In the genomic region with DNA sequence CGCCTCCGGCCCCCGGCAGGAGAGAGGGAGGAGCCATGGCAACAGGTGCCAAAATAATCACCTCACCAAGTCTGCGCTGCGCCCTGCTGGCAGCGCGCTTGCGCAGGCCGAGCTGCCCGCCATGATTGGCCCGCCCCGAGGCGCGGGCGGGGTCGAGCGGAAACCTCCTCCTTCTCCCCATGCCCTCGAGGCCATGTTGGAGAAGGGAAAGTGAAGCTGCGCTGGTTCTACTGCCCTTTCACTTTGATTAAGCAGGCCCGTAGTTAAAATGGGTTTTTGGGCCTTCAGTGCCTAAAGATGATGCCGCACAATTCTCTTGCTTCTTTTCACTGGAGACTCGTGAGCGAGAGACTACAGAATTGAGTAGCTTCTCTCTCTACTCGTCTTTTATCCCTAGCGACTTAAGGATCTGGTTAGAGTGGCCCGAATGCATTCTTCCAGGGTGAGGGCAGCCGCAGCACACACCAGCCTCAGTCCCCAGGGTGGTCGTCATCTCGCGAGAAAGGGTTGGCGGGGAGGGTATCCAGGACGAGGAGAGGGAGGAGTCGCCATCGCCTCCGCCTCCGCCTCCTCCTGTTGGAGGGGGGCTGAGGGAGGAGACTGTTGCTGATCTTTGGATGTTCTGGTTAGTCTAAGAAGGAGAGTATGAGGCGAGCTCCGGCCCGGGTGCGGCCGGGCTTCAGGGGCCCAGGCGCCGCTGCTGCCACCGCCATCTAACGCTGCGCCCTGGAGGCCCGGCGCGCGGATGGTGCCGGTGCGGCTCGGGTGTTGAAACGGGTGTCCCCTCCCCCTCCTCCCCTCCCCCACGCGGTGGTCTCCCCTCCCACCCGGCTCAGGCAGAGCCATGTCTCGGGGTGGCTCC, we compare ENCODE assay signal across 1 cellular context.
A peak's percentile ranks its signal among the peaks of the same experiment; 100 is the strongest.
TF ChIP-seq lines count a peak whose summit lies in the region.

A gene with protein sequence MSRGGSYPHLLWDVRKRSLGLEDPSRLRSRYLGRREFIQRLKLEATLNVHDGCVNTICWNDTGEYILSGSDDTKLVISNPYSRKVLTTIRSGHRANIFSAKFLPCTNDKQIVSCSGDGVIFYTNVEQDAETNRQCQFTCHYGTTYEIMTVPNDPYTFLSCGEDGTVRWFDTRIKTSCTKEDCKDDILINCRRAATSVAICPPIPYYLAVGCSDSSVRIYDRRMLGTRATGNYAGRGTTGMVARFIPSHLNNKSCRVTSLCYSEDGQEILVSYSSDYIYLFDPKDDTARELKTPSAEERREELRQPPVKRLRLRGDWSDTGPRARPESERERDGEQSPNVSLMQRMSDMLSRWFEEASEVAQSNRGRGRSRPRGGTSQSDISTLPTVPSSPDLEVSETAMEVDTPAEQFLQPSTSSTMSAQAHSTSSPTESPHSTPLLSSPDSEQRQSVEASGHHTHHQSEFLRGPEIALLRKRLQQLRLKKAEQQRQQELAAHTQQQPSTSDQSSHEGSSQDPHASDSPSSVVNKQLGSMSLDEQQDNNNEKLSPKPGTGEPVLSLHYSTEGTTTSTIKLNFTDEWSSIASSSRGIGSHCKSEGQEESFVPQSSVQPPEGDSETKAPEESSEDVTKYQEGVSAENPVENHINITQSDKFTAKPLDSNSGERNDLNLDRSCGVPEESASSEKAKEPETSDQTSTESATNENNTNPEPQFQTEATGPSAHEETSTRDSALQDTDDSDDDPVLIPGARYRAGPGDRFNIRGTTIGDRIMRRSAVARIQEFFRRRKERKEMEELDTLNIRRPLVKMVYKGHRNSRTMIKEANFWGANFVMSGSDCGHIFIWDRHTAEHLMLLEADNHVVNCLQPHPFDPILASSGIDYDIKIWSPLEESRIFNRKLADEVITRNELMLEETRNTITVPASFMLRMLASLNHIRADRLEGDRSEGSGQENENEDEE (plus strand): TSS at position 616 of the 862 bp plus-strand sequence. CDS start 229 bp downstream, at position 845.

TF ChIP-seq in HepG2, 621 proteins besides CTCF, POLR2A, EP300 and RAD21 (continued from another document and continues in another):
- TF ChIP-seq, protein P1, sequence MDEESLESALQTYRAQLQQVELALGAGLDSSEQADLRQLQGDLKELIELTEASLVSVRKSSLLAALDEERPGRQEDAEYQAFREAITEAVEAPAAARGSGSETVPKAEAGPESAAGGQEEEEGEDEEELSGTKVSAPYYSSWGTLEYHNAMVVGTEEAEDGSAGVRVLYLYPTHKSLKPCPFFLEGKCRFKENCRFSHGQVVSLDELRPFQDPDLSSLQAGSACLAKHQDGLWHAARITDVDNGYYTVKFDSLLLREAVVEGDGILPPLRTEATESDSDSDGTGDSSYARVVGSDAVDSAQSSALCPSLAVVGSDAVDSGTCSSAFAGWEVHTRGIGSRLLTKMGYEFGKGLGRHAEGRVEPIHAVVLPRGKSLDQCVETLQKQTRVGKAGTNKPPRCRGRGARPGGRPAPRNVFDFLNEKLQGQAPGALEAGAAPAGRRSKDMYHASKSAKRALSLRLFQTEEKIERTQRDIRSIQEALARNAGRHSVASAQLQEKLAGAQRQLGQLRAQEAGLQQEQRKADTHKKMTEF (CRISPR knock-in tag; IDR thresholded peaks at IDR 0.05), result peak; percentile 85
- TF ChIP-seq HMG20A (CRISPR knock-in tag; IDR thresholded peaks at IDR 0.05; ENCODE audit: borderline replicate concordance) (0 out of 2 replicates have a peak, but pooled peaks have one; percentile 21), KLF11 (CRISPR knock-in tag; IDR thresholded peaks at IDR 0.05) (no peak), CHD2 (IDR thresholded peaks at IDR 0.05; ENCODE audit: low read depth, low read length) (peak; percentile 98), SIN3B (IDR thresholded peaks at IDR 0.05; ENCODE audit: low read length) (no peak), ZNF530 (CRISPR knock-in tag; IDR thresholded peaks at IDR 0.05; ENCODE audit: low read depth) (no peak), SP4 (CRISPR knock-in tag; IDR thresholded peaks at IDR 0.05) (peak; percentile 91), ZNF713 (CRISPR knock-in tag; IDR thresholded peaks at IDR 0.05) (no peak), SMARCC2 (IDR thresholded peaks at IDR 0.05) (no peak), ZNF282 (IDR thresholded peaks at IDR 0.05; ENCODE audit: partially characterized antibody) (no peak), ZNF672 (CRISPR knock-in tag; IDR thresholded peaks at IDR 0.05) (no peak), HNRNPUL1 (IDR thresholded peaks at IDR 0.05; ENCODE audit: low read depth, low read length) (no peak; the same call in 1 of the 2 replicates), KDM5A (IDR thresholded peaks at IDR 0.05; ENCODE audit: borderline replicate concordance, low read length) (peak; percentile 91), HMG20B (CRISPR knock-in tag; conservative IDR thresholded peaks at IDR 0.05) (no peak), DPF2 (CRISPR knock-in tag; IDR thresholded peaks at IDR 0.05; ENCODE audit: borderline replicate concordance, low read depth) (no peak), NCOA5 (CRISPR knock-in tag; IDR thresholded peaks at IDR 0.05) (no peak), ZNF550 (CRISPR knock-in tag; IDR thresholded peaks at IDR 0.05; ENCODE audit: borderline replicate concordance) (no peak), KAT8 (CRISPR knock-in tag; IDR thresholded peaks at IDR 0.05) (peak; percentile 73; the same call in 1 of the 2 replicates), FOXP1 (IDR thresholded peaks at IDR 0.05) (no peak), FOXP1 (CRISPR knock-in tag; IDR thresholded peaks at IDR 0.05) (peak; percentile 19), ZNF746 (CRISPR knock-in tag; IDR thresholded peaks at IDR 0.05) (peak; percentile 81; the same call in 1 of the 2 replicates), PHF20 (CRISPR knock-in tag; IDR thresholded peaks at IDR 0.05) (peak; percentile 45; the same call in 1 of the 2 replicates), ETV6 (CRISPR knock-in tag; conservative IDR thresholded peaks at IDR 0.05) (no peak)
- TF ChIP-seq, protein P2, sequence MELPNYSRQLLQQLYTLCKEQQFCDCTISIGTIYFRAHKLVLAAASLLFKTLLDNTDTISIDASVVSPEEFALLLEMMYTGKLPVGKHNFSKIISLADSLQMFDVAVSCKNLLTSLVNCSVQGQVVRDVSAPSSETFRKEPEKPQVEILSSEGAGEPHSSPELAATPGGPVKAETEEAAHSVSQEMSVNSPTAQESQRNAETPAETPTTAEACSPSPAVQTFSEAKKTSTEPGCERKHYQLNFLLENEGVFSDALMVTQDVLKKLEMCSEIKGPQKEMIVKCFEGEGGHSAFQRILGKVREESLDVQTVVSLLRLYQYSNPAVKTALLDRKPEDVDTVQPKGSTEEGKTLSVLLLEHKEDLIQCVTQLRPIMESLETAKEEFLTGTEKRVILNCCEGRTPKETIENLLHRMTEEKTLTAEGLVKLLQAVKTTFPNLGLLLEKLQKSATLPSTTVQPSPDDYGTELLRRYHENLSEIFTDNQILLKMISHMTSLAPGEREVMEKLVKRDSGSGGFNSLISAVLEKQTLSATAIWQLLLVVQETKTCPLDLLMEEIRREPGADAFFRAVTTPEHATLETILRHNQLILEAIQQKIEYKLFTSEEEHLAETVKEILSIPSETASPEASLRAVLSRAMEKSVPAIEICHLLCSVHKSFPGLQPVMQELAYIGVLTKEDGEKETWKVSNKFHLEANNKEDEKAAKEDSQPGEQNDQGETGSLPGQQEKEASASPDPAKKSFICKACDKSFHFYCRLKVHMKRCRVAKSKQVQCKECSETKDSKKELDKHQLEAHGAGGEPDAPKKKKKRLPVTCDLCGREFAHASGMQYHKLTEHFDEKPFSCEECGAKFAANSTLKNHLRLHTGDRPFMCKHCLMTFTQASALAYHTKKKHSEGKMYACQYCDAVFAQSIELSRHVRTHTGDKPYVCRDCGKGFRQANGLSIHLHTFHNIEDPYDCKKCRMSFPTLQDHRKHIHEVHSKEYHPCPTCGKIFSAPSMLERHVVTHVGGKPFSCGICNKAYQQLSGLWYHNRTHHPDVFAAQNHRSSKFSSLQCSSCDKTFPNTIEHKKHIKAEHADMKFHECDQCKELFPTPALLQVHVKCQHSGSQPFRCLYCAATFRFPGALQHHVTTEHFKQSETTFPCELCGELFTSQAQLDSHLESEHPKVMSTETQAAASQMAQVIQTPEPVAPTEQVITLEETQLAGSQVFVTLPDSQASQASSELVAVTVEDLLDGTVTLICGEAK (IDR thresholded peaks at IDR 0.05), result no peak
- TF ChIP-seq, protein P2 (CRISPR knock-in tag; IDR thresholded peaks at IDR 0.05), result peak; percentile 18; the same call in 1 of the 2 replicates
- TF ChIP-seq, protein P3, sequence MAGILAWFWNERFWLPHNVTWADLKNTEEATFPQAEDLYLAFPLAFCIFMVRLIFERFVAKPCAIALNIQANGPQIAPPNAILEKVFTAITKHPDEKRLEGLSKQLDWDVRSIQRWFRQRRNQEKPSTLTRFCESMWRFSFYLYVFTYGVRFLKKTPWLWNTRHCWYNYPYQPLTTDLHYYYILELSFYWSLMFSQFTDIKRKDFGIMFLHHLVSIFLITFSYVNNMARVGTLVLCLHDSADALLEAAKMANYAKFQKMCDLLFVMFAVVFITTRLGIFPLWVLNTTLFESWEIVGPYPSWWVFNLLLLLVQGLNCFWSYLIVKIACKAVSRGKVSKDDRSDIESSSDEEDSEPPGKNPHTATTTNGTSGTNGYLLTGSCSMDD (CRISPR knock-in tag; IDR thresholded peaks at IDR 0.05), result no peak
- TF ChIP-seq, protein P4, sequence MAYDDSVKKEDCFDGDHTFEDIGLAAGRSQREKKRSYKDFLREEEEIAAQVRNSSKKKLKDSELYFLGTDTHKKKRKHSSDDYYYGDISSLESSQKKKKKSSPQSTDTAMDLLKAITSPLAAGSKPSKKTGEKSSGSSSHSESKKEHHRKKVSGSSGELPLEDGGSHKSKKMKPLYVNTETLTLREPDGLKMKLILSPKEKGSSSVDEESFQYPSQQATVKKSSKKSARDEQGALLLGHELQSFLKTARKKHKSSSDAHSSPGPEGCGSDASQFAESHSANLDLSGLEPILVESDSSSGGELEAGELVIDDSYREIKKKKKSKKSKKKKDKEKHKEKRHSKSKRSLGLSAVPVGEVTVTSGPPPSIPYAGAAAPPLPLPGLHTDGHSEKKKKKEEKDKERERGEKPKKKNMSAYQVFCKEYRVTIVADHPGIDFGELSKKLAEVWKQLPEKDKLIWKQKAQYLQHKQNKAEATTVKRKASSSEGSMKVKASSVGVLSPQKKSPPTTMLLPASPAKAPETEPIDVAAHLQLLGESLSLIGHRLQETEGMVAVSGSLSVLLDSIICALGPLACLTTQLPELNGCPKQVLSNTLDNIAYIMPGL (CRISPR knock-in tag; IDR thresholded peaks at IDR 0.05; ENCODE audit: borderline replicate concordance in 1 of 2, low read depth in 1 of 2), result peak; percentile 33 to 51; a peak in 3 of 4 replicates
- TF ChIP-seq, protein P5, sequence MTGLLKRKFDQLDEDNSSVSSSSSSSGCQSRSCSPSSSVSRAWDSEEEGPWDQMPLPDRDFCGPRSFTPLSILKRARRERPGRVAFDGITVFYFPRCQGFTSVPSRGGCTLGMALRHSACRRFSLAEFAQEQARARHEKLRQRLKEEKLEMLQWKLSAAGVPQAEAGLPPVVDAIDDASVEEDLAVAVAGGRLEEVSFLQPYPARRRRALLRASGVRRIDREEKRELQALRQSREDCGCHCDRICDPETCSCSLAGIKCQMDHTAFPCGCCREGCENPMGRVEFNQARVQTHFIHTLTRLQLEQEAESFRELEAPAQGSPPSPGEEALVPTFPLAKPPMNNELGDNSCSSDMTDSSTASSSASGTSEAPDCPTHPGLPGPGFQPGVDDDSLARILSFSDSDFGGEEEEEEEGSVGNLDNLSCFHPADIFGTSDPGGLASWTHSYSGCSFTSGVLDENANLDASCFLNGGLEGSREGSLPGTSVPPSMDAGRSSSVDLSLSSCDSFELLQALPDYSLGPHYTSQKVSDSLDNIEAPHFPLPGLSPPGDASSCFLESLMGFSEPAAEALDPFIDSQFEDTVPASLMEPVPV (CRISPR knock-in tag; IDR thresholded peaks at IDR 0.05), result no peak
- TF ChIP-seq, protein P6, sequence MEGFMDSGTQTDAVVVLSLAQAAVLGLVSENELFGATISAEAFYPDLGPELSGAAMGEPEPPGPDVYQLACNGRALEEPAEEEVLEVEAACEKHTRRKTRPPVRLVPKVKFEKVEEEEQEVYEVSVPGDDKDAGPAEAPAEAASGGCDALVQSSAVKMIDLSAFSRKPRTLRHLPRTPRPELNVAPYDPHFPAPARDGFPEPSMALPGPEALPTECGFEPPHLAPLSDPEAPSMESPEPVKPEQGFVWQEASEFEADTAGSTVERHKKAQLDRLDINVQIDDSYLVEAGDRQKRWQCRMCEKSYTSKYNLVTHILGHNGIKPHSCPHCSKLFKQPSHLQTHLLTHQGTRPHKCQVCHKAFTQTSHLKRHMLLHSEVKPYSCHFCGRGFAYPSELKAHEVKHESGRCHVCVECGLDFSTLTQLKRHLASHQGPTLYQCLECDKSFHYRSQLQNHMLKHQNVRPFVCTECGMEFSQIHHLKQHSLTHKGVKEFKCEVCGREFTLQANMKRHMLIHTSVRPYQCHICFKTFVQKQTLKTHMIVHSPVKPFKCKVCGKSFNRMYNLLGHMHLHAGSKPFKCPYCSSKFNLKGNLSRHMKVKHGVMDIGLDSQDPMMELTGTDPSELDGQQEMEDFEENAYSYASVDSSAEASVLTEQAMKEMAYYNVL (CRISPR knock-in tag; IDR thresholded peaks at IDR 0.05; ENCODE audit: borderline replicate concordance), result no peak
- TF ChIP-seq, protein P7, sequence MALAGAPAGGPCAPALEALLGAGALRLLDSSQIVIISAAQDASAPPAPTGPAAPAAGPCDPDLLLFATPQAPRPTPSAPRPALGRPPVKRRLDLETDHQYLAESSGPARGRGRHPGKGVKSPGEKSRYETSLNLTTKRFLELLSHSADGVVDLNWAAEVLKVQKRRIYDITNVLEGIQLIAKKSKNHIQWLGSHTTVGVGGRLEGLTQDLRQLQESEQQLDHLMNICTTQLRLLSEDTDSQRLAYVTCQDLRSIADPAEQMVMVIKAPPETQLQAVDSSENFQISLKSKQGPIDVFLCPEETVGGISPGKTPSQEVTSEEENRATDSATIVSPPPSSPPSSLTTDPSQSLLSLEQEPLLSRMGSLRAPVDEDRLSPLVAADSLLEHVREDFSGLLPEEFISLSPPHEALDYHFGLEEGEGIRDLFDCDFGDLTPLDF (CRISPR knock-in tag; IDR thresholded peaks at IDR 0.05), result peak; percentile 45; the same call in 1 of the 2 replicates
